ENCODE assay signal across 16 cellular contexts in genomic region chr5:131361677-131362315, GRCh38.
DNase-seq lines count a peak whose midpoint lies in the region; ATAC-seq and TF ChIP-seq lines count a peak whose summit lies in the region.
"Had no signal": no experiment of that assay in that cellular context is flagged by ENCODE, and none has a peak within 500 bp of the region (broad histone marks: within the 10 kb centered on the region; RNA-seq: fewer than 3 reads in every experiment).

No MANE protein-coding gene starts in this region.

- POLR2A ChIA-PET in T-cell (lab: Charles Lee): interaction anchor here (0.6 to 0.7 kb wide), 5 partner anchors 31 to 199 kb away, joined by 3 to 9 read pairs (median 3); no protein-coding TSS in a partner anchor

- no peak for DNase-seq in activated T-cell treated with anti-CD3 and anti-CD28 coated beads, Interleukin-2, amount 50 U/mL, for 72 hours
- DNase-seq in activated T-cell treated with anti-CD3 and anti-CD28 coated beads, Interleukin-2, amount 50 U/mL, for 1 hour: no peak
- DNase-seq in T-cell (no peak), nephron progenitor cell (no peak), ureter (ENCODE audit: low spot score) (no peak)
- no peak for DNase-seq in central memory CD8-positive, alpha-beta T cell (ENCODE audit: low spot score in 2 of 2)
- DNase-seq: ACHN; DND-41; hypothalamus; NCI-H1417 treated with DMSO at 0.1 percent for 48 hours; NCI-H526; stimulated activated naive CD4-positive, alpha-beta T cell; tibial artery had no signal

- TF ChIP-seq CTCF in nephron progenitor cell (IDR thresholded peaks at IDR 0.05): no peak

- no peaks in the 10 kb centered on the region for H3K27me3 Mint-ChIP-seq in activated T-cell treated with anti-CD3 and anti-CD28 coated beads, Interleukin-2, amount 50 U/mL, for 72 hours (ENCODE audit: low read depth)
- H3K27me3 Mint-ChIP-seq in T-cell (no peaks in the 10 kb centered on the region), nephron progenitor cell (ENCODE audit: low read depth, poor library complexity) (no peaks in the 10 kb centered on the region)
- H3K27me3 Mint-ChIP-seq in central memory CD8-positive, alpha-beta T cell: no peaks in the 10 kb centered on the region

- CTCF ChIA-PET in T-cell (lab: Charles Lee): interaction anchor here (0.6 to 1.5 kb wide), 6 partner anchors 14 to 164 kb away, joined by 3 to 5 read pairs (median 4); no protein-coding TSS in a partner anchor

- peak overlapping the region; percentile 87 for H3K27ac Mint-ChIP-seq in activated T-cell treated with anti-CD3 and anti-CD28 coated beads, Interleukin-2, amount 50 U/mL, for 72 hours
- H3K27ac Mint-ChIP-seq in T-cell (peak overlapping the region; percentile 36 to 64), nephron progenitor cell (peak overlapping the region; percentile 68)
- peak overlapping the region; percentile 74 for H3K27ac Mint-ChIP-seq in central memory CD8-positive, alpha-beta T cell (ENCODE audit: low read depth)
- H3K27ac Mint-ChIP-seq: nephron had no signal

- H3K4me3 Mint-ChIP-seq in activated T-cell treated with anti-CD3 and anti-CD28 coated beads, Interleukin-2, amount 50 U/mL, for 72 hours: no peak overlapping the region
- H3K4me3 Mint-ChIP-seq in T-cell (peak overlapping the region in 1 of 3 donors; percentile 24), nephron progenitor cell (no peak overlapping the region)
- H3K4me3 Mint-ChIP-seq in central memory CD8-positive, alpha-beta T cell: peak overlapping the region; percentile 41
- H3K4me3 Mint-ChIP-seq: nephron had no signal

- peaks cover 17 to 36% of the 10 kb centered on the region in 2 donors for H3K36me3 Mint-ChIP-seq in activated T-cell treated with anti-CD3 and anti-CD28 coated beads, Interleukin-2, amount 50 U/mL, for 72 hours (ENCODE audit: insufficient read depth in 2 of 2)
- H3K36me3 Mint-ChIP-seq in T-cell (peaks cover 52% of the 10 kb centered on the region), nephron progenitor cell (ENCODE audit: low read depth) (peaks cover 62% of the 10 kb centered on the region)
- peaks cover 56% of the 10 kb centered on the region for H3K36me3 Mint-ChIP-seq in central memory CD8-positive, alpha-beta T cell (ENCODE audit: insufficient read depth)

- H3K9me3 Mint-ChIP-seq in activated T-cell treated with anti-CD3 and anti-CD28 coated beads, Interleukin-2, amount 50 U/mL, for 72 hours: no peaks in the 10 kb centered on the region
- H3K9me3 Mint-ChIP-seq in T-cell: no peaks in the 10 kb centered on the region
- no peaks in the 10 kb centered on the region for H3K9me3 Mint-ChIP-seq in central memory CD8-positive, alpha-beta T cell
- peaks cover 8% of the 10 kb centered on the region for H3K9me3 Mint-ChIP-seq in nephron progenitor cell

- H3K4me1 Mint-ChIP-seq in activated T-cell treated with anti-CD3 and anti-CD28 coated beads, Interleukin-2, amount 50 U/mL, for 72 hours (ENCODE audit: low read depth): peaks cover 78% of the 10 kb centered on the region
- H3K4me1 Mint-ChIP-seq in T-cell (peaks cover 83 to 91% (median 85%) of the 10 kb centered on the region in 3 donors), nephron progenitor cell (no peaks in the 10 kb centered on the region)
- H3K4me1 Mint-ChIP-seq in central memory CD8-positive, alpha-beta T cell: peaks cover 71% of the 10 kb centered on the region
- H3K4me1 Mint-ChIP-seq: nephron had no signal

- ATAC-seq in activated T-cell treated with anti-CD3 and anti-CD28 coated beads, Interleukin-2, amount 50 U/mL, for 72 hours (replicated peaks in 1 of 2): no peak
- ATAC-seq in T-cell (replicated peaks in 1 of 4) (no peak), HG03432 (IDR thresholded peaks at IDR 0.05; ENCODE audit: unreplicated experiment) (no peak), GM18519 (IDR thresholded peaks at IDR 0.05; ENCODE audit: low FRiP score, unreplicated experiment) (no peak)
- ATAC-seq in central memory CD8-positive, alpha-beta T cell (replicated peaks; ENCODE audit: extremely low read depth, poor library complexity, severe bottlenecking): no peak
